9 cellular contexts compared by ENCODE assay signal in genomic region chr14:77120771-77121743, GRCh38. TPM values are rescaled to one million over a fixed set of nuclear protein-coding genes. Genes with fewer than 3 reads are reported as not detected.
DNase-seq lines count a peak whose midpoint lies in the region; ATAC-seq, FAIRE-seq and TF ChIP-seq lines count a peak whose summit lies in the region.
"Had no signal": no experiment of that assay in that cellular context is flagged by ENCODE, and none has a peak within 500 bp of the region (broad histone marks: within the 10 kb centered on the region; RNA-seq: fewer than 3 reads in every experiment).

No MANE protein-coding gene starts in this region.

- no peak for TF ChIP-seq CTCF in GM23338 (conservative IDR thresholded peaks at IDR 0.05; ENCODE audit: low read depth in 2 of 2)

- H3K36me3 Mint-ChIP-seq in GM23338 (ENCODE audit: low read depth), result no peaks in the 10 kb centered on the region; the same call in 1 of the 3 replicates

- intact Hi-C loops in aorta (cut with DNase I), result no loop called here

- H3K9me3 ChIP-seq in aorta (ENCODE audit: control insufficient read depth, low read length), result no peaks in the 10 kb centered on the region

- H4K20me1 ChIP-seq in GM23338 (replicated peaks; ENCODE audit: insufficient read depth), result no peaks in the 10 kb centered on the region; the same call in none of the 2 replicates

- H3K9me3 Mint-ChIP-seq in GM23338, result no peaks in the 10 kb centered on the region

- H3K36me3 ChIP-seq in GM23338 (ENCODE audit: insufficient read depth) (no peaks in the 10 kb centered on the region), aorta (ENCODE audit: control insufficient read depth in 1 of 2, insufficient read depth in 2 of 2, low read length in 1 of 2) (peaks cover 0 to 4% of the 10 kb centered on the region in 2 donors)

- peaks cover 28% of the 10 kb centered on the region for H3K27me3 Mint-ChIP-seq in GM23338 (ENCODE audit: insufficient read depth, low read depth, poor library complexity)

- H3K27me3 ChIP-seq in GM23338 (ENCODE audit: insufficient read depth) (0 out of 2 replicates have a peak, but pooled peaks cover 12% of the 10 kb centered on the region), aorta (ENCODE audit: control insufficient read depth in 1 of 2, insufficient read depth in 2 of 2, low read length in 1 of 2) (no peaks in the 10 kb centered on the region)

- ATAC-seq in GM18511 (IDR thresholded peaks at IDR 0.05; ENCODE audit: unreplicated experiment) (peak; percentile 94), GM23338 (peak; percentile 10; the same call in 2 of the 3 replicates), aorta (ENCODE audit: low FRiP score) (no peak)
- ATAC-seq: foreskin keratinocyte had no signal

- peak overlapping the region; percentile 63 for H3K27ac Mint-ChIP-seq in GM23338

- no peak overlapping the region for H2AFZ ChIP-seq in GM23338

- peaks cover 46% of the 10 kb centered on the region for H3K4me1 ChIP-seq in GM23338 (ENCODE audit: insufficient read depth)
- no peaks in the 10 kb centered on the region for H3K4me1 ChIP-seq in aorta (ENCODE audit: control insufficient read depth in 1 of 2, insufficient read depth in 2 of 2, low read length in 2 of 2)

- H3K79me2 ChIP-seq in GM23338 (replicated peaks; ENCODE audit: insufficient read depth), result no peaks in the 10 kb centered on the region

- H3K4me2 ChIP-seq in GM23338, result peak overlapping the region; percentile 66

- H3K4me3 Mint-ChIP-seq in GM23338, result peak overlapping the region; percentile 11; the same call in 1 of the 3 replicates

- FAIRE-seq in islet of Langerhans (lab: Jason Lieb, UNC), result peak; percentile 5

- peak overlapping the region; percentile 92 for H3K27ac ChIP-seq in GM23338 (ENCODE audit: low read depth)
- H3K27ac ChIP-seq in aorta (ENCODE audit: low read depth in 1 of 2, low read length in 2 of 2), result no peak overlapping the region
- H3K27ac ChIP-seq: foreskin keratinocyte had no signal

- H3K4me1 Mint-ChIP-seq in GM23338, result peaks cover 54% of the 10 kb centered on the region

- H3K9me2 ChIP-seq in GM23338 (ENCODE audit: insufficient read depth), result no peaks in the 10 kb centered on the region

- no peak overlapping the region for H3K4me3 ChIP-seq in GM23338
- H3K4me3 ChIP-seq in aorta (ENCODE audit: low read length in 2 of 2), result no peak overlapping the region

- 50 to 60% methylated on average over 9 of the region's 9 CpGs for WGBS in aorta, 2 donors

- H3F3A ChIP-seq in GM23338 (replicated peaks; ENCODE audit: low read depth), result peaks cover 28% of the 10 kb centered on the region

- DNase-seq in GM23338 (ENCODE audit: low spot score) (no peak), NCI-H1092 (lab: John Stamatoyannopoulos, UW) (peak; percentile 75), aorta (no peak), COLO829 (ENCODE audit: low spot score) (no peak)
- peak; percentile 28 for DNase-seq in activated CD8-positive, alpha-beta memory T cell treated with anti-CD3 and anti-CD28 coated beads, Interleukin-2, amount 50 U/mL, for 4 hours
- DNase-seq in NK-92 treated with Interleukin-12 subunit alpha and Interleukin-12 subunit beta, amount 100 ng/mL, for 24 hours (lab: John Stamatoyannopoulos, UW), result no peak

TF ChIP-seq in GM23338, 12 proteins besides CTCF, POLR2A, EP300 and RAD21:
- TF ChIP-seq ZNF114 (CRISPR knock-in tag; IDR thresholded peaks at IDR 0.05), result no peak
- no peak for TF ChIP-seq STAT1 (IDR thresholded peaks at IDR 0.05; ENCODE audit: unreplicated experiment)
- TF ChIP-seq POLR2AphosphoS5 (IDR thresholded peaks at IDR 0.05; ENCODE audit: low read depth), result no peak

RNA-seq across cellular contexts. Expression of gene ZDHHC22, which starts 20.5 kb away (rescaled TPM):
- total RNA-seq in GM23338 (2014; rRNA removed; shearing (Covaris generic)), result 29.3 and 32.1 TPM in 2 replicates
- polyA plus RNA-seq in GM23338 (2016; fragmentation: Nextera tagmentation; extraction: Ambion mirVana) (14.7 and 17.6 TPM in 2 replicates), aorta (not detected)
- total RNA-seq in aorta, result not detected
- total RNA-seq: foreskin keratinocyte had no signal
- polyA plus RNA-seq: foreskin keratinocyte had no signal

RNA-seq across cellular contexts. Expression of gene CIPC, which starts 23.0 kb away (rescaled TPM):
- total RNA-seq in GM23338 (2014; rRNA removed; shearing (Covaris generic)), result 33.7 and 36.9 TPM in 2 replicates
- polyA plus RNA-seq in GM23338 (2016; fragmentation: Nextera tagmentation; extraction: Ambion mirVana) (7.3 and 8.1 TPM in 2 replicates), aorta (10 to 100 TPM in 1 of 2 donors, 1 to 10 TPM in 1; 8.1 to 11.0 TPM)
- 10 to 100 TPM; 23.1 to 24.4 TPM for total RNA-seq in aorta

Comparison
In these comparisons a context has a peak if more than half of its experiments do, and no peak if none do; other contexts are left out.
1. DNase-seq: peak in NCI-H1092 (single experiment) and activated CD8-positive, alpha-beta memory T cell treated with anti-CD3 and anti-CD28 coated beads, Interleukin-2, amount 50 U/mL, for 4 hours (single experiment); none in GM23338 (single experiment), NK-92 treated with Interleukin-12 subunit alpha and Interleukin-12 subunit beta, amount 100 ng/mL, for 24 hours (single experiment), aorta (0 of 2) and COLO829 (single experiment).
2. RNA of gene ZDHHC22, which starts 20.5 kb away (total RNA-seq): 29.3 to 32.1 TPM in GM23338; not detected in aorta; every median in the first group is over 10 times any median in the second.